In genomic region chr19:4638828-4639530, GRCh38 we compare ENCODE assay signal across 8 cellular contexts. TPM values are rescaled to one million over a fixed set of nuclear protein-coding genes. Genes with fewer than 3 reads are reported as not detected.
DNase-seq lines count a peak whose midpoint lies in the region; ATAC-seq and TF ChIP-seq lines count a peak whose summit lies in the region.

Gene TNFAIP8L1, plus strand, starts transcription at chr19:4639516. Its CDS starts 12,354 bp downstream, at chr19:4651870.

- no peaks in the 10 kb centered on the region for H3K9me3 ChIP-seq in esophagus (ENCODE audit: control insufficient read depth in 2 of 2, insufficient read depth in 1 of 2, low read depth in 1 of 2, low read length in 1 of 2)
- H3K9me3 ChIP-seq in muscle layer of colon (ENCODE audit: low read length) = no peaks in the 10 kb centered on the region

- peak; percentile 67 for ATAC-seq in GM21717 (IDR thresholded peaks at IDR 0.05; ENCODE audit: unreplicated experiment)

- H3K9me3 Mint-ChIP-seq in activated T-cell treated with anti-CD3 and anti-CD28 coated beads, Interleukin-2, amount 50 U/mL, for 24 hours = no peaks in the 10 kb centered on the region

- H3K27me3 Mint-ChIP-seq in activated T-cell treated with anti-CD3 and anti-CD28 coated beads, Interleukin-2, amount 50 U/mL, for 24 hours = no peaks in the 10 kb centered on the region

- in situ Hi-C loops in KBM-7 (cut with MboI; ENCODE audit: low pct_unique_long_range_greater_than_20kb, low sequenced_read_pairs) = no loop called here

- H3K36me3 ChIP-seq in esophagus (ENCODE audit: control insufficient read depth in 2 of 2, insufficient read depth in 2 of 2, low read length in 1 of 2) (no peaks in the 10 kb centered on the region), muscle layer of colon (ENCODE audit: insufficient read depth, low read length) (no peaks in the 10 kb centered on the region)

- H3K4me1 ChIP-seq in esophagus (ENCODE audit: control insufficient read depth in 2 of 2, insufficient read depth in 2 of 2, low read length in 1 of 2) (peaks cover 11 to 18% of the 10 kb centered on the region in 2 donors), muscle layer of colon (ENCODE audit: insufficient read depth, low read length) (peaks cover 31% of the 10 kb centered on the region)

- H3K4me3 Mint-ChIP-seq in activated T-cell treated with anti-CD3 and anti-CD28 coated beads, Interleukin-2, amount 50 U/mL, for 24 hours = peak within 1 kb of the TSS; percentile 89

- 2 to 3% methylated on average over 28 to 49 of the region's 49 CpGs for WGBS in esophagus, 2 donors

- H3K27me3 ChIP-seq in esophagus (ENCODE audit: control insufficient read depth in 1 of 2, insufficient read depth in 2 of 2, low read length in 2 of 2) (no peaks in the 10 kb centered on the region), muscle layer of colon (ENCODE audit: control insufficient read depth in 1 of 2, insufficient read depth in 2 of 2, low read length in 2 of 2) (no peaks in the 10 kb centered on the region)

- DNase-seq in DMS114 treated with DMSO at 0.1 percent for 48 hours (lab: John Stamatoyannopoulos, UW; ENCODE audit: unreplicated experiment) = peak; percentile 75
- peak; percentile 99 for DNase-seq in KBM-7
- peak; percentile 99 for DNase-seq in activated T-cell treated with anti-CD3 and anti-CD28 coated beads, Interleukin-2, amount 50 U/mL, for 24 hours
- peak; percentile 99 for DNase-seq in stimulated activated CD8-positive, alpha-beta memory T cell treated with anti-CD3 and anti-CD28 coated beads, Interleukin-4, amount 100 ng/mL, for 48 hours

- peak within 1 kb of the TSS; percentile 60 to 64 for H3K4me3 ChIP-seq in esophagus (ENCODE audit: low read depth in 1 of 2, low read length in 2 of 2)
- H3K4me3 ChIP-seq in muscle layer of colon (ENCODE audit: low read depth in 1 of 2, low read length in 2 of 2) = peak within 1 kb of the TSS; percentile 96 to 98

- peaks cover 33% of the 10 kb centered on the region for H3K4me1 Mint-ChIP-seq in activated T-cell treated with anti-CD3 and anti-CD28 coated beads, Interleukin-2, amount 50 U/mL, for 24 hours (ENCODE audit: low read depth)

- H3K27ac ChIP-seq in esophagus (ENCODE audit: low read depth in 2 of 2, low read length in 1 of 2) (peak within 1 kb of the TSS; percentile 41 to 85), muscle layer of colon (ENCODE audit: low read depth, low read length) (peak within 1 kb of the TSS; percentile 91)

- H3K36me3 Mint-ChIP-seq in activated T-cell treated with anti-CD3 and anti-CD28 coated beads, Interleukin-2, amount 50 U/mL, for 24 hours (ENCODE audit: low read depth) = peaks cover 3% of the 10 kb centered on the region

- H3K9ac ChIP-seq in muscle layer of colon (ENCODE audit: low read length) = peak within 1 kb of the TSS; percentile 95

- H3K27ac Mint-ChIP-seq in activated T-cell treated with anti-CD3 and anti-CD28 coated beads, Interleukin-2, amount 50 U/mL, for 24 hours = peak within 1 kb of the TSS; percentile 97

TF ChIP-seq in PFSK-1, 5 proteins besides CTCF, POLR2A, EP300 and RAD21:
- TF ChIP-seq FOXP2 (optimal IDR thresholded peaks at IDR 0.05; ENCODE audit: borderline replicate concordance, extremely low read depth, extremely low read length, insufficient read depth) = peak; percentile 63
- TF ChIP-seq TAF1 (IDR thresholded peaks at IDR 0.05; ENCODE audit: borderline replicate concordance, insufficient read depth, low read length) = 0 out of 2 replicates have a peak, but pooled peaks have one; percentile 27
- TF ChIP-seq REST (IDR thresholded peaks at IDR 0.05; ENCODE audit: insufficient read depth in 1 of 2, low read depth in 2 of 2, low read length in 2 of 2) = no peak
TF ChIP-seq in PFSK-1: peak in this region for 2.

RNA-seq across cellular contexts. Expression of gene TNFAIP8L1, which starts in this region (rescaled TPM):
- polyA plus RNA-seq in PFSK-1 (2012; ENCODE audit: insufficient read length, low read depth) = 6.4 TPM
- 1 to 10 TPM; 4.2 to 4.7 TPM for polyA plus RNA-seq in esophagus

Comparison
In these comparisons a context has a peak if more than half of its experiments do, and no peak if none do; other contexts are left out.
1. Peak in every context shown above with its lines: DNase-seq, ATAC-seq, H3K4me3 ChIP-seq and H3K27ac ChIP-seq.